28 cellular contexts compared by ENCODE assay signal in genomic region chr2:142061733-142062132, GRCh38.
"Had no signal": no experiment of that assay in that cellular context is flagged by ENCODE, and none has a peak within 500 bp of the region (broad histone marks: within the 10 kb centered on the region; RNA-seq: fewer than 3 reads in every experiment).

No MANE protein-coding gene starts in this region.

- DNase-seq: activated CD4-positive, alpha-beta T cell treated with anti-CD3 and anti-CD28 coated beads for 1 hour; activated CD4-positive, alpha-beta T cell treated with anti-CD3 and anti-CD28 coated beads for 4 hours; activated CD4-positive, alpha-beta T cell treated with anti-CD3 and anti-CD28 coated beads, Interleukin-2, amount 10 ng/mL, durations not matched to agents 7 days and 5 days; activated CD4-positive, alpha-beta T cell treated with anti-CD3 and anti-CD28 coated beads, Interleukin-2, amount 50 U/mL, for 48 hours; activated CD8-positive, alpha-beta memory T cell treated with anti-CD3 and anti-CD28 coated beads for 24 hours; activated CD8-positive, alpha-beta T cell treated with anti-CD3 and anti-CD28 coated beads for 36 hours; activated effector memory CD4-positive, alpha-beta T cell treated with Interleukin-2 at 50 U/mL for 16 hours; activated gamma-delta T cell treated with Interleukin-2 at 50 U/mL for 16 hours; activated naive CD4-positive, alpha-beta T cell treated with anti-CD3 and anti-CD28 coated beads for 36 hours; activated naive CD8-positive, alpha-beta T cell treated with anti-CD3 and anti-CD28 coated beads for 36 hours; activated naive CD8-positive, alpha-beta T cell treated with anti-CD3 and anti-CD28 coated beads, Interleukin-2, amount 50 U/mL, for 24 hours; activated T-cell treated with anti-CD3 and anti-CD28 coated beads, Interleukin-2, amount 50 U/mL, for 4 hours; adrenal gland; central memory CD4-positive, alpha-beta T cell; cerebellar nuclear complex; colonic mucosa; effector CD8-positive, alpha-beta T cell; esophagus squamous epithelium; foreskin melanocyte; T-helper 2 cell had no signal

- H3K27ac ChIP-seq: adrenal gland, ascending aorta, breast epithelium, cardiac muscle cell, colonic mucosa, epithelial cell of prostate, esophagus squamous epithelium, gastroesophageal sphincter, VCaP had no signal

- H3K4me1 ChIP-seq: adrenal gland, ascending aorta, breast epithelium, colonic mucosa, esophagus squamous epithelium, gastroesophageal sphincter had no signal

- ATAC-seq: activated CD8-positive, alpha-beta T cell treated with anti-CD3 and anti-CD28 coated beads for 36 hours; activated naive CD8-positive, alpha-beta T cell treated with anti-CD3 and anti-CD28 coated beads, Interleukin-2, amount 50 U/mL, for 24 hours; activated T-cell treated with anti-CD3 and anti-CD28 coated beads, Interleukin-2, amount 50 U/mL, for 4 hours; activated T-helper 17 cell treated with anti-CD3 and anti-CD28 coated beads, Interleukin-2, amount 50 U/mL, for 72 hours; gastroesophageal sphincter; WTC11 had no signal

- H3K27me3 ChIP-seq: adrenal gland, ascending aorta, breast epithelium, cardiac muscle cell, colonic mucosa, esophagus squamous epithelium, gastroesophageal sphincter had no signal

- H3K9me3 ChIP-seq: adrenal gland, ascending aorta, breast epithelium, colonic mucosa, esophagus squamous epithelium, gastroesophageal sphincter had no signal

- H3K4me3 ChIP-seq: adrenal gland, ascending aorta, breast epithelium, cardiac muscle cell, colonic mucosa, esophagus squamous epithelium, gastroesophageal sphincter had no signal

- H3K36me3 ChIP-seq: adrenal gland, ascending aorta, breast epithelium, cardiac muscle cell, colonic mucosa, esophagus squamous epithelium, gastroesophageal sphincter had no signal
